ENCODE assay signal across 13 cellular contexts in the genomic region with DNA sequence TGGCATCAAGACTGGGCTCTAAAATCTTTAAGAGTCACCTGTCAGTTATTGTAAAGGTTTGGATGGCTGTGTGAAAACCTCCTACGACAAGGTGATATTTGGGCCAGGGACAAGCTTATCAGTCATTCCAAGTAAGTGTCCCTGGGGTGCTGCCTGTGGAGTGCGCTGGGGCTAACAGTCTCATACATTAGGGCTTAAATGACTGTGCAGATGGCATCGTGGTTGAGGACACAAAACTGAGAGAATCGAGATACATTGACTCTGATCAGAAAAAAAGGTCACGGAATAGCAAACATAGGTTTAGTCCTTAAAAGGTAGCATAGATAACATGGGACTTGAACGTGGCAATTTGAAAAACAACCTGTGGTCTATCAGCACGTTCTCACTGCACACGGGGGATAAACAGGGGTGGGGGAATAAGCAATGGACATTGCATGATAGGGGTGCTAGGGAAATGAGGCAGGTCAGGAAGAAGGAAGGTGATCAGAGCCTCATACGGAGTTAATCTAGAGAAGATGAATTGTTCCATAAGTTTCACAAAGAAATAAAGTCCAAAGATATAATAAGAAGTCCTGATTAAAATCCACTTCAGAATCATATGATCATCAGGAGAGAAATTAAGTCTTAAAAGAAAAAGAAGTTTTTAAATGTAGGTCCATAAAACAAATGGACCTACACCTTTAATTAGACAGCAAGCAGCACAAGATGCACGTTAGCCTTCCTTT.
A peak's percentile ranks its signal among the peaks of the same experiment; 100 is the strongest.
DNase-seq lines count a peak whose midpoint lies in the region; ATAC-seq and TF ChIP-seq lines count a peak whose summit lies in the region.
"Had no signal": no experiment of that assay in that cellular context is flagged by ENCODE, and none has a peak within 500 bp of the region (broad histone marks: within the 10 kb centered on the region; RNA-seq: fewer than 3 reads in every experiment).

No MANE protein-coding gene starts in this region.

- no peak overlapping the region for H2AFZ ChIP-seq in mammary epithelial cell (ENCODE audit: low read depth, low read length)

- no peak for DNase-seq in activated T-cell treated with anti-CD3 and anti-CD28 coated beads, Interleukin-2, amount 50 U/mL, for 4 hours
- no peak for DNase-seq in activated T-cell treated with anti-CD3 and anti-CD28 coated beads for 4 hours
- no peak for DNase-seq in activated B cell treated with CpG ODN at 0.5 μM for 24 hours
- DNase-seq in stimulated activated effector memory CD8-positive, alpha-beta T cell treated with anti-CD3 and anti-CD28 coated beads, Interleukin-12 subunit alpha, Interleukin-12 subunit beta, amount 100 ng/mL, for 72 hours (ENCODE audit: low spot score in 2 of 2), result no peak
- no peak for DNase-seq in mammary epithelial cell
- DNase-seq in NCI-H128 (lab: John Stamatoyannopoulos, UW; ENCODE audit: unreplicated experiment), result no peak
- DNase-seq: activated CD8-positive, alpha-beta memory T cell treated with anti-CD3 and anti-CD28 coated beads for 24 hours; IMR-90; left lung; spleen; SW 1271 had no signal

- POLR2A ChIA-PET in activated B cell treated with CpG ODN at 0.5 μM for 24 hours (lab: Charles Lee), result interaction anchor here (1.0 to 9.1 kb wide), 13 partner anchors 9 to 78 kb away, joined by 3 to 100 read pairs (median 5); no protein-coding TSS in a partner anchor

- H3K4me1 Mint-ChIP-seq in activated T-cell treated with anti-CD3 and anti-CD28 coated beads, Interleukin-2, amount 50 U/mL, for 4 hours (ENCODE audit: low read depth), result peaks cover 33% of the 10 kb centered on the region
- peaks cover 96% of the 10 kb centered on the region for H3K4me1 Mint-ChIP-seq in activated B cell treated with CpG ODN at 0.5 μM for 24 hours
- H3K4me1 Mint-ChIP-seq in stimulated activated effector memory CD8-positive, alpha-beta T cell treated with anti-CD3 and anti-CD28 coated beads, Interleukin-12 subunit alpha, Interleukin-12 subunit beta, amount 100 ng/mL, for 72 hours, result peaks cover 19% of the 10 kb centered on the region

- dilution Hi-C loops in mammary epithelial cell (cut with HindIII; ENCODE audit: low sequenced_read_pairs), result no loop called here

- ATAC-seq in activated T-cell treated with anti-CD3 and anti-CD28 coated beads, Interleukin-2, amount 50 U/mL, for 4 hours, result peak; percentile 26 to 31
- peak; percentile 28 for ATAC-seq in GM21529 (IDR thresholded peaks at IDR 0.05; ENCODE audit: unreplicated experiment)
- ATAC-seq in activated B cell treated with CpG ODN at 0.5 μM for 24 hours (ENCODE audit: low read depth), result no peak
- peak; percentile 69 for ATAC-seq in stimulated activated effector memory CD8-positive, alpha-beta T cell treated with anti-CD3 and anti-CD28 coated beads, Interleukin-12 subunit alpha, Interleukin-12 subunit beta, amount 100 ng/mL, for 72 hours
- ATAC-seq in GM21423 (IDR thresholded peaks at IDR 0.05; ENCODE audit: unreplicated experiment), result no peak
- ATAC-seq: left lung had no signal

- intact Hi-C loops in activated B cell treated with CpG ODN at 0.5 μM for 24 hours (cut with micrococcal nuclease), result no loop called here
- intact Hi-C loops in mammary epithelial cell (cut with micrococcal nuclease), result no loop called here

- no peaks in the 10 kb centered on the region for H3K79me2 ChIP-seq in mammary epithelial cell (ENCODE audit: insufficient read depth, low read length)

- no peaks in the 10 kb centered on the region for H3K9me3 Mint-ChIP-seq in activated T-cell treated with anti-CD3 and anti-CD28 coated beads, Interleukin-2, amount 50 U/mL, for 4 hours
- H3K9me3 Mint-ChIP-seq in activated B cell treated with CpG ODN at 0.5 μM for 24 hours, result no peaks in the 10 kb centered on the region
- no peaks in the 10 kb centered on the region for H3K9me3 Mint-ChIP-seq in stimulated activated effector memory CD8-positive, alpha-beta T cell treated with anti-CD3 and anti-CD28 coated beads, Interleukin-12 subunit alpha, Interleukin-12 subunit beta, amount 100 ng/mL, for 72 hours

- WGBS in mammary epithelial cell (ENCODE audit: low coverage, missing lambda C conversion rate), result 82% methylated on average over 10 of the region's 10 CpGs

- no peaks in the 10 kb centered on the region for H3K4me1 ChIP-seq in mammary epithelial cell (ENCODE audit: insufficient read depth, low read length)

- peak overlapping the region; percentile 88 for H3K27ac Mint-ChIP-seq in activated B cell treated with CpG ODN at 0.5 μM for 24 hours
- peak overlapping the region; percentile 96 for H3K27ac Mint-ChIP-seq in stimulated activated effector memory CD8-positive, alpha-beta T cell treated with anti-CD3 and anti-CD28 coated beads, Interleukin-12 subunit alpha, Interleukin-12 subunit beta, amount 100 ng/mL, for 72 hours

- H3K9ac ChIP-seq in mammary epithelial cell (ENCODE audit: insufficient read depth, low read length), result no peak overlapping the region

- in situ Hi-C loops in mammary epithelial cell (cut with MboI; ENCODE audit: low sequenced_read_pairs in 2 of 2), result no loop called here

- peaks cover 36% of the 10 kb centered on the region for H3K36me3 Mint-ChIP-seq in activated T-cell treated with anti-CD3 and anti-CD28 coated beads, Interleukin-2, amount 50 U/mL, for 4 hours (ENCODE audit: insufficient read depth)
- no peaks in the 10 kb centered on the region for H3K36me3 Mint-ChIP-seq in activated B cell treated with CpG ODN at 0.5 μM for 24 hours (ENCODE audit: low read depth)
- H3K36me3 Mint-ChIP-seq in stimulated activated effector memory CD8-positive, alpha-beta T cell treated with anti-CD3 and anti-CD28 coated beads, Interleukin-12 subunit alpha, Interleukin-12 subunit beta, amount 100 ng/mL, for 72 hours, result peaks cover 82% of the 10 kb centered on the region

- no peaks in the 10 kb centered on the region for H4K20me1 ChIP-seq in mammary epithelial cell (ENCODE audit: insufficient read depth, low read length)

- H3K36me3 ChIP-seq in mammary epithelial cell (ENCODE audit: insufficient read depth, low read length), result no peaks in the 10 kb centered on the region
- H3K36me3 ChIP-seq: left lung, spleen had no signal

- H3K27ac ChIP-seq in mammary epithelial cell (ENCODE audit: insufficient read depth, low read depth, low read length), result no peak overlapping the region
- H3K27ac ChIP-seq: left lung had no signal

- H3K4me2 ChIP-seq in mammary epithelial cell (ENCODE audit: insufficient read depth, low read depth, low read length), result no peak overlapping the region

- CTCF ChIA-PET in activated B cell treated with CpG ODN at 0.5 μM for 24 hours (lab: Charles Lee), result interaction anchor here (1.1 to 5.9 kb wide), 5 partner anchors 10 to 100 kb away, joined by 3 to 29 read pairs (median 5); no protein-coding TSS in a partner anchor
- CTCF ChIA-PET in mammary epithelial cell (lab: Charles Lee; ENCODE audit: low non-redundant PET), result no interaction called here

- H3K4me3 Mint-ChIP-seq in activated T-cell treated with anti-CD3 and anti-CD28 coated beads, Interleukin-2, amount 50 U/mL, for 4 hours, result peak overlapping the region; percentile 89
- H3K4me3 Mint-ChIP-seq in activated B cell treated with CpG ODN at 0.5 μM for 24 hours, result peak overlapping the region; percentile 66
- H3K4me3 Mint-ChIP-seq in stimulated activated effector memory CD8-positive, alpha-beta T cell treated with anti-CD3 and anti-CD28 coated beads, Interleukin-12 subunit alpha, Interleukin-12 subunit beta, amount 100 ng/mL, for 72 hours, result peak overlapping the region; percentile 78

- H3K4me3 ChIP-seq in mammary epithelial cell (replicated peaks in 1 of 3; ENCODE audit: insufficient read depth in 1 of 3, low read depth in 2 of 3, low read length in 3 of 3), result no peak overlapping the region
- H3K4me3 ChIP-seq: left lung had no signal

- H3K27me3 ChIP-seq in mammary epithelial cell (ENCODE audit: insufficient read depth, low read length), result peaks cover 8% of the 10 kb centered on the region
- H3K27me3 ChIP-seq: spleen had no signal

- H3K27me3 Mint-ChIP-seq in activated T-cell treated with anti-CD3 and anti-CD28 coated beads, Interleukin-2, amount 50 U/mL, for 4 hours (ENCODE audit: low read depth), result no peaks in the 10 kb centered on the region
- no peaks in the 10 kb centered on the region for H3K27me3 Mint-ChIP-seq in activated B cell treated with CpG ODN at 0.5 μM for 24 hours

- no peak for TF ChIP-seq CTCF in activated B cell treated with CpG ODN at 0.5 μM for 24 hours (IDR thresholded peaks at IDR 0.05)
- no peak for TF ChIP-seq CTCF in mammary epithelial cell (conservative IDR thresholded peaks at IDR 0.05 in 1 of 2, IDR thresholded peaks at IDR 0.05 in 1 of 2; ENCODE audit: extremely low read depth in 1 of 2, insufficient read depth in 1 of 2, low read depth in 1 of 2, low read length in 2 of 2)

- H3K9me3 ChIP-seq in mammary epithelial cell (replicated peaks; ENCODE audit: insufficient read depth, low read length), result no peaks in the 10 kb centered on the region
- H3K9me3 ChIP-seq: left lung, spleen had no signal

- BruUV-seq in mammary epithelial cell (replicated peaks; lab: Mats Ljungman, UMichigan), result no TSS peak

Comparison
In these comparisons a context has a peak if more than half of its experiments do, and no peak if none do; other contexts are left out.
1. ATAC-seq: peak in activated T-cell treated with anti-CD3 and anti-CD28 coated beads, Interleukin-2, amount 50 U/mL, for 4 hours (2 of 2), GM21529 (single experiment) and stimulated activated effector memory CD8-positive, alpha-beta T cell treated with anti-CD3 and anti-CD28 coated beads, Interleukin-12 subunit alpha, Interleukin-12 subunit beta, amount 100 ng/mL, for 72 hours (single experiment); none in activated B cell treated with CpG ODN at 0.5 μM for 24 hours (single experiment) and GM21423 (single experiment).
2. Peak in every context shown above with its lines, with median percentiles within 50 percentile points of each other: H3K4me3 Mint-ChIP-seq.